ENCODE assay signal across 10 cellular contexts in genomic region chr1:225897595-225898514, GRCh38. TPM values are rescaled to one million over a fixed set of nuclear protein-coding genes. Genes with fewer than 3 reads are reported as not detected.
A peak's percentile ranks its signal among the peaks of the same experiment; 100 is the strongest.
DNase-seq lines count a peak whose midpoint lies in the region; ATAC-seq, FAIRE-seq and TF ChIP-seq lines count a peak whose summit lies in the region.
"Had no signal": no experiment of that assay in that cellular context is flagged by ENCODE, and none has a peak within 500 bp of the region (broad histone marks: within the 10 kb centered on the region; RNA-seq: fewer than 3 reads in every experiment).

No MANE protein-coding gene starts in this region.

- intact Hi-C loops in HepG2 (cut with micrococcal nuclease; ENCODE audit: unreplicated experiment), result no loop called here

- peak overlapping the region; percentile 46 to 84 (median 82) for H3K4me3 Mint-ChIP-seq in CD8-positive, alpha-beta memory T cell
- no peak overlapping the region for H3K4me3 Mint-ChIP-seq in activated CD4-positive, alpha-beta memory T cell treated with anti-CD3 and anti-CD28 coated beads, Interleukin-2, amount 10 ng/mL, durations not matched to agents 7 days and 5 days

- CTCF ChIA-PET in CD8-positive, alpha-beta memory T cell (lab: Charles Lee), result interaction anchor here (1.3 to 5.9 kb wide), 8 partner anchors 9 to 453 kb away, joined by 3 to 56 read pairs (median 8); partner anchors contain the start of genes LEFTY1, SRP9 and TMEM63A
- CTCF ChIA-PET in activated CD4-positive, alpha-beta memory T cell treated with anti-CD3 and anti-CD28 coated beads, Interleukin-2, amount 10 ng/mL, durations not matched to agents 7 days and 5 days (lab: Charles Lee), result interaction anchor here (0.6 to 3.1 kb wide), 9 partner anchors 8 to 121 kb away, joined by 3 to 27 read pairs (median 4); partner anchors contain the start of genes SRP9 and TMEM63A
- CTCF ChIA-PET in HepG2 (lab: Yijun Ruan, JAX; ENCODE audit: low intra/inter-chr PET ratio, low total read pairs), result no interaction called here

- ATAC-seq in HepG2 (peak; percentile 71), GM18520 (IDR thresholded peaks at IDR 0.05; ENCODE audit: unreplicated experiment) (no peak)

- no peaks in the 10 kb centered on the region for H3K27me3 Mint-ChIP-seq in CD8-positive, alpha-beta memory T cell
- peaks cover 23% of the 10 kb centered on the region for H3K27me3 Mint-ChIP-seq in activated CD4-positive, alpha-beta memory T cell treated with anti-CD3 and anti-CD28 coated beads, Interleukin-2, amount 10 ng/mL, durations not matched to agents 7 days and 5 days

- no peak overlapping the region for H2AFZ ChIP-seq in Loucy (ENCODE audit: low read length)
- H2AFZ ChIP-seq in HepG2 (ENCODE audit: low read length), result peak overlapping the region; percentile 35
- H2AFZ ChIP-seq in GM23248, result no peak overlapping the region

- BruUV-seq in HepG2 (replicated peaks; lab: Mats Ljungman, UMichigan), result no TSS peak

- peak in 3 of 5 donors; percentile 48 to 77 (median 61) for DNase-seq in CD8-positive, alpha-beta memory T cell
- DNase-seq in activated CD4-positive, alpha-beta memory T cell treated with anti-CD3 and anti-CD28 coated beads, Interleukin-2, amount 10 ng/mL, durations not matched to agents 7 days and 5 days, result no peak
- DNase-seq in HepG2 (ENCODE audit: low spot score) (peak; percentile 19), NCI-H2227 treated with DMSO at 0.1 percent for 48 hours (lab: John Stamatoyannopoulos, UW) (no peak), SK-N-DZ (ENCODE audit: low spot score) (no peak), GM23248 (no peak)

- no peaks in the 10 kb centered on the region for H3K36me3 ChIP-seq in CD8-positive, alpha-beta memory T cell (ENCODE audit: insufficient read depth, low read length)
- no peaks in the 10 kb centered on the region for H3K36me3 ChIP-seq in Loucy (ENCODE audit: insufficient read depth, low read length)
- H3K36me3 ChIP-seq in HepG2 (replicated peaks in 1 of 2; ENCODE audit: control insufficient read depth in 1 of 2, insufficient read depth in 2 of 2, low read length in 2 of 2), result no peaks in the 10 kb centered on the region; a peak in 1 of 5 replicates
- H3K36me3 ChIP-seq in GM23248 (ENCODE audit: low read depth), result no peaks in the 10 kb centered on the region

- H3K79me2 ChIP-seq in Loucy (ENCODE audit: insufficient read depth, low read length), result no peaks in the 10 kb centered on the region
- H3K79me2 ChIP-seq in HepG2 (ENCODE audit: insufficient read depth, low read length), result no peaks in the 10 kb centered on the region
- H3K79me2 ChIP-seq in GM23248 (ENCODE audit: insufficient read depth), result no peaks in the 10 kb centered on the region

- FAIRE-seq in HepG2 (lab: Jason Lieb, UNC), result no peak
- FAIRE-seq: islet of Langerhans had no signal

- H3K9me2 ChIP-seq in Loucy (replicated peaks; ENCODE audit: low read depth, low read length) (no peaks in the 10 kb centered on the region), GM23248 (ENCODE audit: insufficient read depth) (no peaks in the 10 kb centered on the region)

- no peak for TF ChIP-seq RAD21 in HepG2 (CRISPR knock-in tag; IDR thresholded peaks at IDR 0.05)

- H3K4me1 Mint-ChIP-seq in CD8-positive, alpha-beta memory T cell, result peaks cover 45 to 62% (median 53%) of the 10 kb centered on the region in 3 donors
- peaks cover 36% of the 10 kb centered on the region for H3K4me1 Mint-ChIP-seq in activated CD4-positive, alpha-beta memory T cell treated with anti-CD3 and anti-CD28 coated beads, Interleukin-2, amount 10 ng/mL, durations not matched to agents 7 days and 5 days

- no peak for TF ChIP-seq POLR2A in HepG2 (IDR thresholded peaks at IDR 0.05; ENCODE audit: insufficient read depth in 1 of 2, low read depth in 2 of 2, low read length in 2 of 2)

- POLR2A ChIA-PET in CD8-positive, alpha-beta memory T cell (lab: Charles Lee), result interaction anchor here (0.6 to 3.6 kb wide), 13 partner anchors 9 to 1523 kb away, joined by 3 to 95 read pairs (median 5); partner anchors contain the start of genes H3-3A, LEFTY1, PARP1 and PYCR2
- POLR2A ChIA-PET in activated CD4-positive, alpha-beta memory T cell treated with anti-CD3 and anti-CD28 coated beads, Interleukin-2, amount 10 ng/mL, durations not matched to agents 7 days and 5 days (lab: Charles Lee), result interaction anchor here (0.5 to 3.6 kb wide), 28 partner anchors 8 to 470 kb away, joined by 3 to 83 read pairs (median 4); partner anchors contain the start of genes H3-3A, LEFTY1, PYCR2 and SDE2
- POLR2A ChIA-PET in HepG2 (lab: Yijun Ruan, JAX), result interaction anchor here (0.5 to 3.5 kb wide), 5 partner anchors 11 to 120 kb away, joined by 3 to 29 read pairs (median 7); partner anchors contain the start of genes PYCR2, SRP9 and TMEM63A

- no peak; a peak in 1 of 4 replicates for TF ChIP-seq EP300 in HepG2 (IDR thresholded peaks at IDR 0.05; ENCODE audit: low read depth in 2 of 2, low read length in 2 of 2)
- TF ChIP-seq EP300 in HepG2 (CRISPR knock-in tag; IDR thresholded peaks at IDR 0.05; ENCODE audit: borderline replicate concordance), result no peak

- peaks cover 44% of the 10 kb centered on the region for H3K4me1 ChIP-seq in CD8-positive, alpha-beta memory T cell (ENCODE audit: insufficient read depth, low read length)
- H3K4me1 ChIP-seq in Loucy (ENCODE audit: insufficient read depth, low read length, poor library complexity, severe bottlenecking) (peaks cover 20% of the 10 kb centered on the region), HepG2 (ENCODE audit: insufficient read depth, low read length) (peaks cover 40% of the 10 kb centered on the region), GM23248 (ENCODE audit: insufficient read depth) (no peaks in the 10 kb centered on the region)

- in situ Hi-C loops in HepG2 (cut with HindIII; ENCODE audit: extremely low pct_ligation_motif_present, low pct_unique_long_range_greater_than_20kb), result no loop called here
- in situ Hi-C loops in GM23248 (cut with MboI), result no loop called here

- H3K9me3 Mint-ChIP-seq in CD8-positive, alpha-beta memory T cell, result no peaks in the 10 kb centered on the region
- H3K9me3 Mint-ChIP-seq in activated CD4-positive, alpha-beta memory T cell treated with anti-CD3 and anti-CD28 coated beads, Interleukin-2, amount 10 ng/mL, durations not matched to agents 7 days and 5 days, result no peaks in the 10 kb centered on the region

- no peaks in the 10 kb centered on the region for H3K36me3 Mint-ChIP-seq in CD8-positive, alpha-beta memory T cell
- H3K36me3 Mint-ChIP-seq in activated CD4-positive, alpha-beta memory T cell treated with anti-CD3 and anti-CD28 coated beads, Interleukin-2, amount 10 ng/mL, durations not matched to agents 7 days and 5 days (ENCODE audit: low read depth), result no peaks in the 10 kb centered on the region

- peak overlapping the region; percentile 60 for H3K4me2 ChIP-seq in Loucy (ENCODE audit: low read depth, low read length, poor library complexity, severe bottlenecking)
- H3K4me2 ChIP-seq in HepG2 (ENCODE audit: low read depth, low read length), result peak overlapping the region; percentile 75
- H3K4me2 ChIP-seq in GM23248 (ENCODE audit: unreplicated experiment), result no peak overlapping the region

- no peaks in the 10 kb centered on the region for H3K27me3 ChIP-seq in CD8-positive, alpha-beta memory T cell (ENCODE audit: insufficient read depth, low read length, poor library complexity, severe bottlenecking)
- H3K27me3 ChIP-seq in Loucy (ENCODE audit: insufficient read depth, low read length, poor library complexity, severe bottlenecking), result no peaks in the 10 kb centered on the region
- H3K27me3 ChIP-seq in HepG2 (ENCODE audit: control insufficient read depth in 1 of 2, insufficient read depth in 2 of 2, low read length in 2 of 2), result no peaks in the 10 kb centered on the region
- H3K27me3 ChIP-seq in GM23248 (replicated peaks; ENCODE audit: insufficient read depth), result no peaks in the 10 kb centered on the region

- H3K9ac ChIP-seq in Loucy (ENCODE audit: low read depth, low read length, poor library complexity, severe bottlenecking) (no peak overlapping the region), HepG2 (ENCODE audit: insufficient read depth, low read depth, low read length) (peak overlapping the region; percentile 32; the same call in 1 of the 2 replicates), GM23248 (no peak overlapping the region)

- H3K9me3 ChIP-seq in CD8-positive, alpha-beta memory T cell (ENCODE audit: low read length), result no peaks in the 10 kb centered on the region
- H3K9me3 ChIP-seq in Loucy (ENCODE audit: insufficient read depth, low read depth, low read length) (no peaks in the 10 kb centered on the region), HepG2 (ENCODE audit: low read length) (no peaks in the 10 kb centered on the region), GM23248 (ENCODE audit: low read depth) (no peaks in the 10 kb centered on the region)

- no peak for TF ChIP-seq CTCF in Loucy (conservative IDR thresholded peaks at IDR 0.05; ENCODE audit: low read length)
- no peak for TF ChIP-seq CTCF in HepG2 (CRISPR knock-in tag; IDR thresholded peaks at IDR 0.05)

- H3K27ac Mint-ChIP-seq in CD8-positive, alpha-beta memory T cell, result peak overlapping the region; percentile 90 to 98 (median 95)
- H3K27ac Mint-ChIP-seq in activated CD4-positive, alpha-beta memory T cell treated with anti-CD3 and anti-CD28 coated beads, Interleukin-2, amount 10 ng/mL, durations not matched to agents 7 days and 5 days, result peak overlapping the region; percentile 64

- H3K4me3 ChIP-seq in CD8-positive, alpha-beta memory T cell (ENCODE audit: low read length), result no peak overlapping the region
- no peak overlapping the region for H3K4me3 ChIP-seq in Loucy (ENCODE audit: low read length, poor library complexity, severe bottlenecking)
- peak overlapping the region; percentile 11 to 46 (median 14); a peak in 3 of 6 replicates for H3K4me3 ChIP-seq in HepG2 (replicated peaks in 1 of 3; ENCODE audit: insufficient read depth in 1 of 3, low read depth in 2 of 3, low read length in 3 of 3)
- no peak overlapping the region for H3K4me3 ChIP-seq in GM23248
- H3K4me3 ChIP-seq: SK-N-MC had no signal

- peak overlapping the region; percentile 0 for H3K27ac ChIP-seq in CD8-positive, alpha-beta memory T cell (ENCODE audit: low read depth, low read length)
- H3K27ac ChIP-seq in HepG2 (ENCODE audit: extremely low read length, insufficient read depth, low read length), result peak overlapping the region; percentile 19
- H3K27ac ChIP-seq in GM23248, result no peak overlapping the region
- H3K27ac ChIP-seq: SK-N-MC had no signal

- 20% methylated on average over 18 of the region's 19 CpGs for WGBS in HepG2 (ENCODE audit: low lambda C conversion rate)
- 81 to 82% methylated on average over 19 of the region's 19 CpGs for WGBS in GM23248 (ENCODE audit: low coverage in 1 of 2, low lambda C conversion rate in 2 of 2, missing lambda C conversion rate in 2 of 2), 2 experiments

- H3F3A ChIP-seq in Loucy (ENCODE audit: low read depth) (no peaks in the 10 kb centered on the region), GM23248 (ENCODE audit: insufficient read depth) (no peaks in the 10 kb centered on the region)

- H4K20me1 ChIP-seq in Loucy (ENCODE audit: insufficient read depth, low read length, poor library complexity, severe bottlenecking), result no peaks in the 10 kb centered on the region
- H4K20me1 ChIP-seq in HepG2 (ENCODE audit: insufficient read depth, low read length), result no peaks in the 10 kb centered on the region
- no peaks in the 10 kb centered on the region for H4K20me1 ChIP-seq in GM23248 (ENCODE audit: insufficient read depth)

RNA-seq across cellular contexts. Expression of gene LEFTY1, which starts 8.9 kb away (rescaled TPM):
- not detected for total RNA-seq in CD8-positive, alpha-beta memory T cell
- polyA plus RNA-seq in CD8-positive, alpha-beta memory T cell, result 0.21 TPM
- total RNA-seq in activated CD4-positive, alpha-beta memory T cell treated with anti-CD3 and anti-CD28 coated beads, Interleukin-2, amount 10 ng/mL, durations not matched to agents 7 days and 5 days, result not detected
- 0.29 TPM in 1 of 2 replicates, not detected in the other for total RNA-seq in HepG2 (2016; rRNA removed; fragmentation: Illumina TruSeq; extraction: Trizol)
- total RNA-seq in HepG2 (2016; cell fraction: cytosol; rRNA removed; fragmentation: Illumina TruSeq; extraction: Trizol; ENCODE audit: low read depth), result 0.20 TPM in 1 of 2 replicates, not detected in the other
- 0.18 and 0.50 TPM in 2 replicates for total RNA-seq in HepG2 (2016; cell fraction: insoluble cytoplasmic fraction; rRNA removed; fragmentation: Illumina TruSeq; extraction: Trizol)
- 0.09 TPM in 1 of 2 replicates, not detected in the other for total RNA-seq in HepG2 (2016; cell fraction: membrane; rRNA removed; fragmentation: Illumina TruSeq; extraction: Trizol)
- total RNA-seq in HepG2 (2016; cell fraction: nucleus; rRNA removed; fragmentation: Illumina TruSeq; extraction: Trizol), result 0.22 and 0.38 TPM in 2 replicates
- polyA plus RNA-seq in HepG2 (2011; rRNA removed) (0.79 and 1.8 TPM in 2 replicates), GM23248 (2016; fragmentation: Nextera tagmentation; extraction: Ambion mirVana) (not detected in 2 replicates)
- 1.6 and 1.9 TPM in 2 replicates for polyA plus RNA-seq in HepG2 (2011; cell fraction: cytosol; rRNA removed)
- polyA plus RNA-seq in HepG2 (2011; cell fraction: nucleus; rRNA removed), result 0.68 and 0.78 TPM in 2 replicates
- 0.32 and 0.55 TPM in 2 replicates for polyA plus RNA-seq in HepG2 (2012)
- polyA plus RNA-seq in HepG2 (2016; cell fraction: cytosol; fragmentation: Illumina TruSeq; extraction: Trizol; ENCODE audit: low read depth), result not detected in 2 replicates
- 0.14 TPM in 1 of 2 replicates, not detected in the other for polyA plus RNA-seq in HepG2 (2016; cell fraction: insoluble cytoplasmic fraction; fragmentation: Illumina TruSeq; extraction: Trizol; ENCODE audit: low read depth)
- 0.11 TPM in 1 of 2 replicates, not detected in the other for polyA plus RNA-seq in HepG2 (2016; cell fraction: membrane; fragmentation: Illumina TruSeq; extraction: Trizol; ENCODE audit: low read depth)
- polyA plus RNA-seq in HepG2 (2016; cell fraction: nucleus; fragmentation: Illumina TruSeq; extraction: Trizol; ENCODE audit: insufficient read depth, low read depth), result 0.28 and 0.51 TPM in 2 replicates
- 0.12 TPM in 1 of 2 replicates, not detected in the other for polyA minus RNA-seq in HepG2 (2011; rRNA and poly(A)+ RNA removed; ENCODE audit: low replicate concordance)
- polyA minus RNA-seq in HepG2 (2011; cell fraction: cytosol; rRNA and poly(A)+ RNA removed), result 0.49 and 0.53 TPM in 2 replicates
- 0.52 and 0.99 TPM in 2 replicates for polyA minus RNA-seq in HepG2 (2011; cell fraction: nucleus; rRNA and poly(A)+ RNA removed)
- not detected in 2 replicates for polyA plus RNA-seq in SK-N-DZ (2014; cell fraction: cytosol; rRNA removed)
- polyA plus RNA-seq in SK-N-DZ (2014; cell fraction: nucleus; rRNA removed), result not detected in 2 replicates
- not detected in 2 replicates for total RNA-seq in GM23248 (2014; rRNA removed; shearing (Covaris generic))

RNA-seq across cellular contexts. Expression of gene TMEM63A, which starts 15.7 kb away (rescaled TPM):
- total RNA-seq in CD8-positive, alpha-beta memory T cell, result 10 to 100 TPM; 51.4 to 55.5 TPM
- polyA plus RNA-seq in CD8-positive, alpha-beta memory T cell, result 50.6 TPM
- 100 to 1,000 TPM; 126 to 127 TPM for total RNA-seq in activated CD4-positive, alpha-beta memory T cell treated with anti-CD3 and anti-CD28 coated beads, Interleukin-2, amount 10 ng/mL, durations not matched to agents 7 days and 5 days
- 6.8 and 23.9 TPM in 2 replicates for total RNA-seq in HepG2 (2016; rRNA removed; fragmentation: Illumina TruSeq; extraction: Trizol)
- 8.4 and 11.8 TPM in 2 replicates for total RNA-seq in HepG2 (2016; cell fraction: cytosol; rRNA removed; fragmentation: Illumina TruSeq; extraction: Trizol; ENCODE audit: low read depth)
- 6.3 and 23.7 TPM in 2 replicates for total RNA-seq in HepG2 (2016; cell fraction: insoluble cytoplasmic fraction; rRNA removed; fragmentation: Illumina TruSeq; extraction: Trizol)
- 9.0 and 9.3 TPM in 2 replicates for total RNA-seq in HepG2 (2016; cell fraction: membrane; rRNA removed; fragmentation: Illumina TruSeq; extraction: Trizol)
- 45.2 and 52.0 TPM in 2 replicates for total RNA-seq in HepG2 (2016; cell fraction: nucleus; rRNA removed; fragmentation: Illumina TruSeq; extraction: Trizol)
- polyA plus RNA-seq in HepG2 (2011; rRNA removed), result 53.3 and 68.4 TPM in 2 replicates
- 12.0 and 12.6 TPM in 2 replicates for polyA plus RNA-seq in HepG2 (2011; cell fraction: cytosol; rRNA removed)
- polyA plus RNA-seq in HepG2 (2011; cell fraction: nucleus; rRNA removed), result 382 and 397 TPM in 2 replicates
- 27.8 and 32.4 TPM in 2 replicates for polyA plus RNA-seq in HepG2 (2012)
- 1.2 and 1.4 TPM in 2 replicates for polyA plus RNA-seq in HepG2 (2016; cell fraction: cytosol; fragmentation: Illumina TruSeq; extraction: Trizol; ENCODE audit: low read depth)
- 5.6 and 6.1 TPM in 2 replicates for polyA plus RNA-seq in HepG2 (2016; cell fraction: insoluble cytoplasmic fraction; fragmentation: Illumina TruSeq; extraction: Trizol; ENCODE audit: low read depth)
- polyA plus RNA-seq in HepG2 (2016; cell fraction: membrane; fragmentation: Illumina TruSeq; extraction: Trizol; ENCODE audit: low read depth), result 2.8 and 3.1 TPM in 2 replicates
- polyA plus RNA-seq in HepG2 (2016; cell fraction: nucleus; fragmentation: Illumina TruSeq; extraction: Trizol; ENCODE audit: insufficient read depth, low read depth), result 77.1 and 87.3 TPM in 2 replicates
- polyA minus RNA-seq in HepG2 (2011; rRNA and poly(A)+ RNA removed; ENCODE audit: low replicate concordance), result 69.8 and 79.8 TPM in 2 replicates
- polyA minus RNA-seq in HepG2 (2011; cell fraction: cytosol; rRNA and poly(A)+ RNA removed), result 11.9 and 15.7 TPM in 2 replicates
- polyA minus RNA-seq in HepG2 (2011; cell fraction: nucleus; rRNA and poly(A)+ RNA removed), result 124 and 138 TPM in 2 replicates
- 0.13 and 1.2 TPM in 2 replicates for polyA plus RNA-seq in SK-N-DZ (2014; cell fraction: cytosol; rRNA removed)
- polyA plus RNA-seq in SK-N-DZ (2014; cell fraction: nucleus; rRNA removed), result 0.49 and 1.0 TPM in 2 replicates
- total RNA-seq in GM23248 (2014; rRNA removed; shearing (Covaris generic)), result 9.7 and 11.9 TPM in 2 replicates
- 8.5 and 13.5 TPM in 2 replicates for polyA plus RNA-seq in GM23248 (2016; fragmentation: Nextera tagmentation; extraction: Ambion mirVana)

RNA-seq across cellular contexts. Expression of gene PYCR2, which starts 26.2 kb away (rescaled TPM):
- 100 to 1,000 TPM; 130 to 131 TPM for total RNA-seq in CD8-positive, alpha-beta memory T cell
- 92.5 TPM for polyA plus RNA-seq in CD8-positive, alpha-beta memory T cell
- 100 to 1,000 TPM; 101 to 105 TPM for total RNA-seq in activated CD4-positive, alpha-beta memory T cell treated with anti-CD3 and anti-CD28 coated beads, Interleukin-2, amount 10 ng/mL, durations not matched to agents 7 days and 5 days
- total RNA-seq in HepG2 (2016; rRNA removed; fragmentation: Illumina TruSeq; extraction: Trizol), result 47.8 and 49.5 TPM in 2 replicates
- 8.2 and 9.6 TPM in 2 replicates for total RNA-seq in HepG2 (2016; cell fraction: cytosol; rRNA removed; fragmentation: Illumina TruSeq; extraction: Trizol; ENCODE audit: low read depth)
- 45.9 and 51.2 TPM in 2 replicates for total RNA-seq in HepG2 (2016; cell fraction: insoluble cytoplasmic fraction; rRNA removed; fragmentation: Illumina TruSeq; extraction: Trizol)
- 16.1 and 17.9 TPM in 2 replicates for total RNA-seq in HepG2 (2016; cell fraction: membrane; rRNA removed; fragmentation: Illumina TruSeq; extraction: Trizol)
- total RNA-seq in HepG2 (2016; cell fraction: nucleus; rRNA removed; fragmentation: Illumina TruSeq; extraction: Trizol), result 31.1 and 42.8 TPM in 2 replicates
- polyA plus RNA-seq in HepG2 (2011; rRNA removed) (47.2 and 54.2 TPM in 2 replicates), GM23248 (2016; fragmentation: Nextera tagmentation; extraction: Ambion mirVana) (55.5 and 61.1 TPM in 2 replicates)
- polyA plus RNA-seq in HepG2 (2011; cell fraction: cytosol; rRNA removed), result 25.8 and 40.7 TPM in 2 replicates
- polyA plus RNA-seq in HepG2 (2011; cell fraction: nucleus; rRNA removed), result 98.0 and 106 TPM in 2 replicates
- polyA plus RNA-seq in HepG2 (2012), result 29.7 and 35.8 TPM in 2 replicates
- 3.9 and 4.7 TPM in 2 replicates for polyA plus RNA-seq in HepG2 (2016; cell fraction: cytosol; fragmentation: Illumina TruSeq; extraction: Trizol; ENCODE audit: low read depth)
- polyA plus RNA-seq in HepG2 (2016; cell fraction: insoluble cytoplasmic fraction; fragmentation: Illumina TruSeq; extraction: Trizol; ENCODE audit: low read depth), result 51.7 and 55.3 TPM in 2 replicates
- 8.9 and 9.2 TPM in 2 replicates for polyA plus RNA-seq in HepG2 (2016; cell fraction: membrane; fragmentation: Illumina TruSeq; extraction: Trizol; ENCODE audit: low read depth)
- polyA plus RNA-seq in HepG2 (2016; cell fraction: nucleus; fragmentation: Illumina TruSeq; extraction: Trizol; ENCODE audit: insufficient read depth, low read depth), result 87.0 and 102 TPM in 2 replicates
- polyA minus RNA-seq in HepG2 (2011; rRNA and poly(A)+ RNA removed; ENCODE audit: low replicate concordance), result 56.1 and 62.6 TPM in 2 replicates
- polyA minus RNA-seq in HepG2 (2011; cell fraction: cytosol; rRNA and poly(A)+ RNA removed), result 13.5 and 15.9 TPM in 2 replicates
- polyA minus RNA-seq in HepG2 (2011; cell fraction: nucleus; rRNA and poly(A)+ RNA removed), result 14.4 and 15.9 TPM in 2 replicates
- 60.0 and 70.2 TPM in 2 replicates for polyA plus RNA-seq in SK-N-DZ (2014; cell fraction: cytosol; rRNA removed)
- polyA plus RNA-seq in SK-N-DZ (2014; cell fraction: nucleus; rRNA removed), result 102 and 118 TPM in 2 replicates
- 59.1 and 69.6 TPM in 2 replicates for total RNA-seq in GM23248 (2014; rRNA removed; shearing (Covaris generic))

RNA-seq across cellular contexts. Expression of gene LEFTY2, which starts 43.2 kb away (rescaled TPM):
- total RNA-seq in CD8-positive, alpha-beta memory T cell, result not detected
- not detected for polyA plus RNA-seq in CD8-positive, alpha-beta memory T cell
- total RNA-seq in activated CD4-positive, alpha-beta memory T cell treated with anti-CD3 and anti-CD28 coated beads, Interleukin-2, amount 10 ng/mL, durations not matched to agents 7 days and 5 days, result not detected
- total RNA-seq in HepG2 (2016; rRNA removed; fragmentation: Illumina TruSeq; extraction: Trizol), result 0.13 and 0.15 TPM in 2 replicates
- not detected in 2 replicates for total RNA-seq in HepG2 (2016; cell fraction: cytosol; rRNA removed; fragmentation: Illumina TruSeq; extraction: Trizol; ENCODE audit: low read depth)
- 0.11 TPM in 1 of 2 replicates, not detected in the other for total RNA-seq in HepG2 (2016; cell fraction: insoluble cytoplasmic fraction; rRNA removed; fragmentation: Illumina TruSeq; extraction: Trizol)
- not detected in 2 replicates for total RNA-seq in HepG2 (2016; cell fraction: membrane; rRNA removed; fragmentation: Illumina TruSeq; extraction: Trizol)
- 0.28 TPM in 1 of 2 replicates, not detected in the other for total RNA-seq in HepG2 (2016; cell fraction: nucleus; rRNA removed; fragmentation: Illumina TruSeq; extraction: Trizol)
- 0.33 and 0.42 TPM in 2 replicates for polyA plus RNA-seq in HepG2 (2011; rRNA removed)
- polyA plus RNA-seq in HepG2 (2011; cell fraction: cytosol; rRNA removed), result 0.42 and 0.65 TPM in 2 replicates
- polyA plus RNA-seq in HepG2 (2011; cell fraction: nucleus; rRNA removed), result 0.16 and 0.28 TPM in 2 replicates
- 0.29 and 0.47 TPM in 2 replicates for polyA plus RNA-seq in HepG2 (2012)
- polyA plus RNA-seq in HepG2 (2016; cell fraction: cytosol; fragmentation: Illumina TruSeq; extraction: Trizol; ENCODE audit: low read depth), result not detected in 2 replicates
- not detected in 2 replicates for polyA plus RNA-seq in HepG2 (2016; cell fraction: insoluble cytoplasmic fraction; fragmentation: Illumina TruSeq; extraction: Trizol; ENCODE audit: low read depth)
- polyA plus RNA-seq in HepG2 (2016; cell fraction: membrane; fragmentation: Illumina TruSeq; extraction: Trizol; ENCODE audit: low read depth), result 0.08 TPM in 1 of 2 replicates, not detected in the other
- not detected in 2 replicates for polyA plus RNA-seq in HepG2 (2016; cell fraction: nucleus; fragmentation: Illumina TruSeq; extraction: Trizol; ENCODE audit: insufficient read depth, low read depth)
- polyA minus RNA-seq in HepG2 (2011; rRNA and poly(A)+ RNA removed; ENCODE audit: low replicate concordance), result 0.28 TPM in 1 of 2 replicates, not detected in the other
- polyA minus RNA-seq in HepG2 (2011; cell fraction: cytosol; rRNA and poly(A)+ RNA removed), result not detected in 2 replicates
- polyA minus RNA-seq in HepG2 (2011; cell fraction: nucleus; rRNA and poly(A)+ RNA removed), result not detected in 2 replicates
- polyA plus RNA-seq in SK-N-DZ (2014; cell fraction: cytosol; rRNA removed), result 1.4 and 2.0 TPM in 2 replicates
- polyA plus RNA-seq in SK-N-DZ (2014; cell fraction: nucleus; rRNA removed), result 0.38 and 0.92 TPM in 2 replicates
- not detected in 2 replicates for total RNA-seq in GM23248 (2014; rRNA removed; shearing (Covaris generic))
- polyA plus RNA-seq in GM23248 (2016; fragmentation: Nextera tagmentation; extraction: Ambion mirVana), result not detected in 2 replicates

Comparison
In these comparisons a context has a peak if more than half of its experiments do, and no peak if none do; other contexts are left out.
1. DNase-seq: peak in CD8-positive, alpha-beta memory T cell (3 of 5) and HepG2 (single experiment); none in activated CD4-positive, alpha-beta memory T cell treated with anti-CD3 and anti-CD28 coated beads, Interleukin-2, amount 10 ng/mL, durations not matched to agents 7 days and 5 days (single experiment), NCI-H2227 treated with DMSO at 0.1 percent for 48 hours (single experiment), SK-N-DZ (single experiment) and GM23248 (single experiment).
2. H3K4me3 ChIP-seq: peak in HepG2 (3 of 3); none in CD8-positive, alpha-beta memory T cell (single experiment), Loucy (single experiment) and GM23248 (single experiment).